ENCODE assay signal across 1 cellular context in genomic region chrX:2921193-2921592, GRCh38.
TF ChIP-seq lines count a peak whose summit lies in the region.

No MANE protein-coding gene starts in this region.

TF ChIP-seq in K562, 482 proteins besides CTCF, POLR2A, EP300 and RAD21 (continued from another document and continues in another):
- TF ChIP-seq CHD7 (IDR thresholded peaks at IDR 0.05; ENCODE audit: low read depth, low read length), result no peak
- TF ChIP-seq TCF15 (CRISPR knock-in tag; IDR thresholded peaks at IDR 0.05), result no peak
- no peak for TF ChIP-seq PBX2 (CRISPR knock-in tag; IDR thresholded peaks at IDR 0.05; ENCODE audit: low read depth)
- TF ChIP-seq PBX2 (tag; conservative IDR thresholded peaks at IDR 0.05; ENCODE audit: low read depth), result peak; percentile 62
- TF ChIP-seq GATAD2B (IDR thresholded peaks at IDR 0.05; ENCODE audit: borderline replicate concordance), result peak; percentile 43; the same call in 1 of the 2 replicates
- TF ChIP-seq MECOM (CRISPR knock-in tag; IDR thresholded peaks at IDR 0.05), result no peak
- TF ChIP-seq SETDB1 (IDR thresholded peaks at IDR 0.05; ENCODE audit: low read length), result no peak
- TF ChIP-seq EP400 (IDR thresholded peaks at IDR 0.05), result no peak
- TF ChIP-seq CTBP1 (IDR thresholded peaks at IDR 0.05; ENCODE audit: borderline replicate concordance), result no peak
- no peak for TF ChIP-seq RBBP5 (IDR thresholded peaks at IDR 0.05; ENCODE audit: borderline replicate concordance, insufficient read depth, low read length, poor library complexity, severe bottlenecking)
- TF ChIP-seq CBFA2T3 (IDR thresholded peaks at IDR 0.05), result no peak
- TF ChIP-seq, protein P1, sequence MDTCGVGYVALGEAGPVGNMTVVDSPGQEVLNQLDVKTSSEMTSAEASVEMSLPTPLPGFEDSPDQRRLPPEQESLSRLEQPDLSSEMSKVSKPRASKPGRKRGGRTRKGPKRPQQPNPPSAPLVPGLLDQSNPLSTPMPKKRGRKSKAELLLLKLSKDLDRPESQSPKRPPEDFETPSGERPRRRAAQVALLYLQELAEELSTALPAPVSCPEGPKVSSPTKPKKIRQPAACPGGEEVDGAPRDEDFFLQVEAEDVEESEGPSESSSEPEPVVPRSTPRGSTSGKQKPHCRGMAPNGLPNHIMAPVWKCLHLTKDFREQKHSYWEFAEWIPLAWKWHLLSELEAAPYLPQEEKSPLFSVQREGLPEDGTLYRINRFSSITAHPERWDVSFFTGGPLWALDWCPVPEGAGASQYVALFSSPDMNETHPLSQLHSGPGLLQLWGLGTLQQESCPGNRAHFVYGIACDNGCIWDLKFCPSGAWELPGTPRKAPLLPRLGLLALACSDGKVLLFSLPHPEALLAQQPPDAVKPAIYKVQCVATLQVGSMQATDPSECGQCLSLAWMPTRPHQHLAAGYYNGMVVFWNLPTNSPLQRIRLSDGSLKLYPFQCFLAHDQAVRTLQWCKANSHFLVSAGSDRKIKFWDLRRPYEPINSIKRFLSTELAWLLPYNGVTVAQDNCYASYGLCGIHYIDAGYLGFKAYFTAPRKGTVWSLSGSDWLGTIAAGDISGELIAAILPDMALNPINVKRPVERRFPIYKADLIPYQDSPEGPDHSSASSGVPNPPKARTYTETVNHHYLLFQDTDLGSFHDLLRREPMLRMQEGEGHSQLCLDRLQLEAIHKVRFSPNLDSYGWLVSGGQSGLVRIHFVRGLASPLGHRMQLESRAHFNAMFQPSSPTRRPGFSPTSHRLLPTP (IDR thresholded peaks at IDR 0.05; ENCODE audit: borderline replicate concordance, extremely low read depth, insufficient read length), result no peak
- TF ChIP-seq BCOR (IDR thresholded peaks at IDR 0.05), result peak; percentile 9; the same call in 1 of the 2 replicates
- TF ChIP-seq ZNF830 (CRISPR knock-in tag; IDR thresholded peaks at IDR 0.05), result no peak
- TF ChIP-seq BRF2 (IDR thresholded peaks at IDR 0.05; ENCODE audit: borderline replicate concordance, insufficient read depth, insufficient read length), result no peak
- TF ChIP-seq CHD1 (IDR thresholded peaks at IDR 0.05; ENCODE audit: low read length), result no peak
- no peak for TF ChIP-seq ELF4 (CRISPR knock-in tag; IDR thresholded peaks at IDR 0.05)
- no peak for TF ChIP-seq FUS (optimal IDR thresholded peaks at IDR 0.05; ENCODE audit: low read depth, low read length)
- TF ChIP-seq, protein P2, sequence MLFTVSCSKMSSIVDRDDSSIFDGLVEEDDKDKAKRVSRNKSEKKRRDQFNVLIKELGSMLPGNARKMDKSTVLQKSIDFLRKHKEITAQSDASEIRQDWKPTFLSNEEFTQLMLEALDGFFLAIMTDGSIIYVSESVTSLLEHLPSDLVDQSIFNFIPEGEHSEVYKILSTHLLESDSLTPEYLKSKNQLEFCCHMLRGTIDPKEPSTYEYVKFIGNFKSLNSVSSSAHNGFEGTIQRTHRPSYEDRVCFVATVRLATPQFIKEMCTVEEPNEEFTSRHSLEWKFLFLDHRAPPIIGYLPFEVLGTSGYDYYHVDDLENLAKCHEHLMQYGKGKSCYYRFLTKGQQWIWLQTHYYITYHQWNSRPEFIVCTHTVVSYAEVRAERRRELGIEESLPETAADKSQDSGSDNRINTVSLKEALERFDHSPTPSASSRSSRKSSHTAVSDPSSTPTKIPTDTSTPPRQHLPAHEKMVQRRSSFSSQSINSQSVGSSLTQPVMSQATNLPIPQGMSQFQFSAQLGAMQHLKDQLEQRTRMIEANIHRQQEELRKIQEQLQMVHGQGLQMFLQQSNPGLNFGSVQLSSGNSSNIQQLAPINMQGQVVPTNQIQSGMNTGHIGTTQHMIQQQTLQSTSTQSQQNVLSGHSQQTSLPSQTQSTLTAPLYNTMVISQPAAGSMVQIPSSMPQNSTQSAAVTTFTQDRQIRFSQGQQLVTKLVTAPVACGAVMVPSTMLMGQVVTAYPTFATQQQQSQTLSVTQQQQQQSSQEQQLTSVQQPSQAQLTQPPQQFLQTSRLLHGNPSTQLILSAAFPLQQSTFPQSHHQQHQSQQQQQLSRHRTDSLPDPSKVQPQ (CRISPR knock-in tag; IDR thresholded peaks at IDR 0.05; ENCODE audit: borderline replicate concordance), result no peak
- no peak for TF ChIP-seq KAT2B (IDR thresholded peaks at IDR 0.05; ENCODE audit: low read depth, low read length)
- TF ChIP-seq TRIM24 (IDR thresholded peaks at IDR 0.05), result peak in 1 of 2 experiments; percentile 40; a peak in 1 of 4 replicates
- TF ChIP-seq DACH1 (IDR thresholded peaks at IDR 0.05; ENCODE audit: partially characterized antibody), result peak; percentile 65
- no peak for TF ChIP-seq SUPT5H (IDR thresholded peaks at IDR 0.05)
- TF ChIP-seq MTA1 (IDR thresholded peaks at IDR 0.05; ENCODE audit: borderline replicate concordance), result peak; percentile 66; the same call in 1 of the 2 replicates
- TF ChIP-seq MEIS2 (IDR thresholded peaks at IDR 0.05; ENCODE audit: partially characterized antibody), result peak; percentile 11
- TF ChIP-seq ZNF75A (CRISPR knock-in tag; IDR thresholded peaks at IDR 0.05), result no peak
- TF ChIP-seq CREB3L1 (IDR thresholded peaks at IDR 0.05; ENCODE audit: borderline replicate concordance, low read depth), result no peak
- TF ChIP-seq BACH1 (tag; IDR thresholded peaks at IDR 0.05), result no peak
- no peak for TF ChIP-seq TFAM (CRISPR knock-in tag; conservative IDR thresholded peaks at IDR 0.05)
- TF ChIP-seq GABPB2 (CRISPR knock-in tag; conservative IDR thresholded peaks at IDR 0.05), result no peak
- TF ChIP-seq NFIX (CRISPR knock-in tag; IDR thresholded peaks at IDR 0.05; ENCODE audit: low read depth), result no peak
- TF ChIP-seq GATA2 (CRISPR knock-in tag; IDR thresholded peaks at IDR 0.05), result peak; percentile 45; the same call in 1 of the 2 replicates
- TF ChIP-seq, protein P3, sequence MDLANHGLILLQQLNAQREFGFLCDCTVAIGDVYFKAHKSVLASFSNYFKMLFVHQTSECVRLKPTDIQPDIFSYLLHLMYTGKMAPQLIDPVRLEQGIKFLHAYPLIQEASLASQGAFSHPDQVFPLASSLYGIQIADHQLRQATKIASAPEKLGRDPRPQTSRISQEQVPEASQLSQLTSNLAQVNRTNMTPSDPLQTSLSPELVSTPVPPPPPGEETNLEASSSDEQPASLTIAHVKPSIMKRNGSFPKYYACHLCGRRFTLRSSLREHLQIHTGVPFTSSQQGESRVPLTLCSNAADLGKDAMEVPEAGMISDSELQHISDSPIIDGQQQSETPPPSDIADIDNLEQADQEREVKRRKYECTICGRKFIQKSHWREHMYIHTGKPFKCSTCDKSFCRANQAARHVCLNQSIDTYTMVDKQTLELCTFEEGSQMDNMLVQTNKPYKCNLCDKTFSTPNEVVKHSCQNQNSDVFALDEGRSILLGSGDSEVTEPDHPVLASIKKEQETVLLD (IDR thresholded peaks at IDR 0.05), result peak; percentile 83
- TF ChIP-seq TARDBP (IDR thresholded peaks at IDR 0.05), result no peak
- TF ChIP-seq TCF3 (CRISPR knock-in tag; IDR thresholded peaks at IDR 0.05), result no peak
- no peak for TF ChIP-seq IRF2 (CRISPR knock-in tag; IDR thresholded peaks at IDR 0.05)
